15 cellular contexts compared by ENCODE assay signal in the genomic region with DNA sequence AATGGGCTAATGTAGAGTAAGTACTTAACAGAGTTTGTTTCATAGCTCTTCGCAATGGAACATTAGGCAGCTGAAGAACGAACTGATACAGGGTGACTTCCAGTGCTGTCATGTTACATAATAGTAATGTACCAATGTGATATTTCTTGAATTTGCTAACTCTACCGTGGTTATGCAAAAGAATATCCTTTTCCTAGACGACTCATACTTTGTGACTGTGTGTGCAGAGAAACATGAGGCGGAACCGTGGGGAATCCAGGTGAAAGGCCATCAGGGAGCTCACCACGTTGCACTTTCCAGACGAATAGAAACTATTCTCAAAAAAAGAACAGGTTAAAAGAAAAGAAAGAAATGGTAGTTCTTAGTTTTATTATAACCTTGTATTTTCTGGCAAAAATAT. TPM values are rescaled to one million over a fixed set of nuclear protein-coding genes. Genes with fewer than 3 reads are reported as not detected.
DNase-seq lines count a peak whose midpoint lies in the region; ATAC-seq and TF ChIP-seq lines count a peak whose summit lies in the region.
"Had no signal": no experiment of that assay in that cellular context is flagged by ENCODE, and none has a peak within 500 bp of the region (broad histone marks: within the 10 kb centered on the region; RNA-seq: fewer than 3 reads in every experiment).

No MANE protein-coding gene starts in this region.

- H3K36me3 ChIP-seq in brain microvascular endothelial cell (replicated peaks) = peaks cover 62% of the 10 kb centered on the region
- peaks cover 0 to 69% of the 10 kb centered on the region in 2 donors for H3K36me3 ChIP-seq in gastroesophageal sphincter
- peaks cover 33 to 40% of the 10 kb centered on the region in 2 donors for H3K36me3 ChIP-seq in thyroid gland

- TF ChIP-seq POLR2A in gastroesophageal sphincter (IDR thresholded peaks at IDR 0.05) = no peak
- TF ChIP-seq POLR2A in thyroid gland (IDR thresholded peaks at IDR 0.05) = no peak

- ATAC-seq in gastroesophageal sphincter (peak; percentile 34), HG02981 (IDR thresholded peaks at IDR 0.05; ENCODE audit: unreplicated experiment) (no peak)
- ATAC-seq: activated CD8-positive, alpha-beta T cell treated with anti-CD3 and anti-CD28 coated beads for 36 hours; gastrocnemius medialis; naive thymus-derived CD8-positive, alpha-beta T cell had no signal

- H3K4me1 ChIP-seq in gastroesophageal sphincter = peaks cover 0 to 13% (median 0%) of the 10 kb centered on the region in 3 donors
- peaks cover 25 to 27% of the 10 kb centered on the region in 2 donors for H3K4me1 ChIP-seq in thyroid gland

- TF ChIP-seq CTCF in brain microvascular endothelial cell (IDR thresholded peaks at IDR 0.05; ENCODE audit: low read depth, low read length, missing control alignments) (no peak), gastroesophageal sphincter (IDR thresholded peaks at IDR 0.05) (no peak), thyroid gland (IDR thresholded peaks at IDR 0.05) (no peak)

- in situ Hi-C loops in brain microvascular endothelial cell (cut with HindIII; ENCODE audit: low pct_ligation_motif_present, low sequenced_read_pairs) = no loop called here

- H3K9me3 ChIP-seq in gastroesophageal sphincter (no peaks in the 10 kb centered on the region), thyroid gland (no peaks in the 10 kb centered on the region)
- H3K9me3 ChIP-seq: gastrocnemius medialis, HAP-1 had no signal

- DNase-seq in LHCN-M2 (ENCODE audit: low read depth) (peak; percentile 39), brain microvascular endothelial cell (peak; percentile 8), thyroid gland (peak; percentile 53 to 63), cerebellum (ENCODE audit: low spot score) (no peak)
- DNase-seq in stimulated activated CD4-positive, alpha-beta T cell treated with anti-CD3 and anti-CD28 coated beads, Interleukin-12 subunit alpha, Interleukin-12 subunit beta, amount 100 ng/mL, for 4 hours = no peak
- DNase-seq: activated CD8-positive, alpha-beta T cell treated with anti-CD3 and anti-CD28 coated beads for 36 hours; activated effector memory CD4-positive, alpha-beta T cell treated with anti-CD3 and anti-CD28 coated beads, Interleukin-2, amount 50 U/mL, for 16 hours; cortex of kidney; naive thymus-derived CD8-positive, alpha-beta T cell; NCI-H526; SHP77 treated with DMSO at 0.1 percent for 48 hours had no signal

- H3K27me3 ChIP-seq in brain microvascular endothelial cell (replicated peaks) = no peaks in the 10 kb centered on the region
- no peaks in the 10 kb centered on the region for H3K27me3 ChIP-seq in gastroesophageal sphincter
- no peaks in the 10 kb centered on the region for H3K27me3 ChIP-seq in thyroid gland
- H3K27me3 ChIP-seq: gastrocnemius medialis had no signal

- intact Hi-C loops in thyroid gland (cut with DNase I) = no loop called here

- H3K27ac ChIP-seq in brain microvascular endothelial cell = no peak overlapping the region
- peak overlapping the region in 3 of 4 donors; percentile 38 to 58 (median 48) for H3K27ac ChIP-seq in gastroesophageal sphincter
- peak overlapping the region; percentile 70 to 98 (median 89) for H3K27ac ChIP-seq in thyroid gland

- H3K4me3 ChIP-seq in brain microvascular endothelial cell (ENCODE audit: low read depth, low read length) = no peak overlapping the region
- H3K4me3 ChIP-seq in gastroesophageal sphincter = no peak overlapping the region
- no peak overlapping the region for H3K4me3 ChIP-seq in thyroid gland (replicated peaks in 1 of 3)
- H3K4me3 ChIP-seq: gastrocnemius medialis, HAP-1 had no signal

- TF ChIP-seq EP300 in gastroesophageal sphincter (IDR thresholded peaks at IDR 0.05) = no peak

- 59 to 67% methylated on average over 8 of the region's 8 CpGs for WGBS in gastroesophageal sphincter (ENCODE audit: low coverage in 1 of 2), 2 donors
- WGBS in thyroid gland, 2 donors = 32 to 38% methylated on average over 8 of the region's 8 CpGs

RNA-seq across cellular contexts. Expression of a gene that starts 13.2 kb away (rescaled TPM):
- total RNA-seq in LHCN-M2 (2014; rRNA removed) (19.8 and 26.9 TPM in 2 replicates), gastroesophageal sphincter (10 to 100 TPM; 23.4 to 31.4 (median 27.1) TPM), thyroid gland (10 to 100 TPM; 37.4 to 51.2 (median 43.1) TPM), cerebellum (10.4 TPM)
- 45.0 TPM for polyA plus RNA-seq in LHCN-M2 (2012)

RNA-seq across cellular contexts. Expression of a gene that starts 15.2 kb away (rescaled TPM):
- total RNA-seq in LHCN-M2 (2014; rRNA removed) (415 and 494 TPM in 2 replicates), gastroesophageal sphincter (100 to 1,000 TPM in 1 of 4 donors, 10 to 100 TPM in 3; 51.3 to 120 (median 79.9) TPM), thyroid gland (1,000 to 10,000 TPM in 1 of 4 donors, 100 to 1,000 TPM in 3; 321 to 1,811 (median 577) TPM), cerebellum (9.1 TPM)
- polyA plus RNA-seq in LHCN-M2 (2012) = 2,044 TPM

RNA-seq across cellular contexts. Expression of a gene that starts 20.6 kb away (rescaled TPM):
- total RNA-seq in LHCN-M2 (2014; rRNA removed) = 18.9 and 20.8 TPM in 2 replicates
- 19.9 TPM for polyA plus RNA-seq in LHCN-M2 (2012)
- total RNA-seq in gastroesophageal sphincter = 10 to 100 TPM; 23.4 to 31.9 (median 28.8) TPM
- 10 to 100 TPM; 35.9 to 72.1 (median 47.7) TPM for total RNA-seq in thyroid gland
- total RNA-seq in cerebellum = 26.0 TPM

Comparison
In these comparisons a context has a peak if more than half of its experiments do, and no peak if none do; other contexts are left out.
1. DNase-seq: peak in LHCN-M2 (single experiment), brain microvascular endothelial cell (single experiment) and thyroid gland (2 of 2); none in stimulated activated CD4-positive, alpha-beta T cell treated with anti-CD3 and anti-CD28 coated beads, Interleukin-12 subunit alpha, Interleukin-12 subunit beta, amount 100 ng/mL, for 4 hours (single experiment) and cerebellum (single experiment).